Comparison of ENCODE assay signal across 31 cellular contexts in genomic region chr7:33157781-33158180, GRCh38. TPM values are rescaled to one million over a fixed set of nuclear protein-coding genes. Genes with fewer than 3 reads are reported as not detected.
DNase-seq lines count a peak whose midpoint lies in the region; ATAC-seq and TF ChIP-seq lines count a peak whose summit lies in the region.
"Had no signal": no experiment of that assay in that cellular context is flagged by ENCODE, and none has a peak within 500 bp of the region (broad histone marks: within the 10 kb centered on the region; RNA-seq: fewer than 3 reads in every experiment).

No MANE protein-coding gene starts in this region.

- no peaks in the 10 kb centered on the region for H3K27me3 Mint-ChIP-seq in type B pancreatic cell
- no peaks in the 10 kb centered on the region for H3K27me3 Mint-ChIP-seq in natural killer cell treated with Interleukin-12 subunit alpha and Interleukin-12 subunit beta and Interleukin-15 and Interleukin-18, amount 100 ng/mL, for 72 hours
- H3K27me3 Mint-ChIP-seq: activated CD8-positive, alpha-beta T cell treated with anti-CD3 and anti-CD28 coated beads for 36 hours; activated naive CD8-positive, alpha-beta T cell; CD8-positive, alpha-beta memory T cell; central memory CD8-positive, alpha-beta T cell; IgD-negative memory B cell had no signal

- no peak for DNase-seq in left ventricle myocardium inferior
- DNase-seq in Right ventricle myocardium superior, result no peak
- DNase-seq in brain microvascular endothelial cell, result peak; percentile 31
- peak; percentile 9 to 57 for DNase-seq in foreskin fibroblast
- DNase-seq in type B pancreatic cell (ENCODE audit: extremely low spot score, unreplicated experiment), result no peak
- DNase-seq in natural killer cell treated with Interleukin-12 subunit alpha and Interleukin-12 subunit beta and Interleukin-15 and Interleukin-18, amount 100 ng/mL, for 72 hours (ENCODE audit: low spot score), result no peak
- no peak for DNase-seq in NK-92 treated with Interleukin-12 subunit alpha and Interleukin-12 subunit beta, amount 100 ng/mL, for 24 hours (lab: John Stamatoyannopoulos, UW)
- no peak for DNase-seq in NCI-H524 treated with DMSO at 0.1 percent for 48 hours (lab: John Stamatoyannopoulos, UW)
- DNase-seq: activated CD4-positive, CD25-positive, alpha-beta regulatory T cell treated with anti-CD3 and anti-CD28 coated beads, Interleukin-2, amount 50 U/mL, for 72 hours; activated CD8-positive, alpha-beta T cell treated with anti-CD3 and anti-CD28 coated beads for 36 hours; aorta; BE2C; CD8-positive, alpha-beta memory T cell; DMS 273 treated with DMSO at 0.1 percent for 48 hours; dorsolateral prefrontal cortex; foreskin keratinocyte; hypothalamus; natural killer cell; NCI-H1092 treated with DMSO at 0.1 percent for 48 hours; NCI-H187 treated with DMSO at 0.1 percent for 48 hours; NCI-H526; SIG-M5; small intestine; stimulated activated CD4-positive, alpha-beta T cell treated with anti-CD3 and anti-CD28 coated beads, Interleukin-1b, Interleukin-23, amount 100 ng/mL, for 48 hours; stomach; transverse colon had no signal

- H3K9me3 Mint-ChIP-seq in type B pancreatic cell, result no peaks in the 10 kb centered on the region
- no peaks in the 10 kb centered on the region for H3K9me3 Mint-ChIP-seq in natural killer cell treated with Interleukin-12 subunit alpha and Interleukin-12 subunit beta and Interleukin-15 and Interleukin-18, amount 100 ng/mL, for 72 hours
- H3K9me3 Mint-ChIP-seq: activated CD8-positive, alpha-beta T cell treated with anti-CD3 and anti-CD28 coated beads for 36 hours; central memory CD8-positive, alpha-beta T cell; IgD-negative memory B cell; natural killer cell had no signal

- TF ChIP-seq CTCF in left ventricle myocardium inferior (IDR thresholded peaks at IDR 0.05; ENCODE audit: borderline replicate concordance) (no peak), brain microvascular endothelial cell (IDR thresholded peaks at IDR 0.05; ENCODE audit: low read depth, low read length, missing control alignments) (no peak), foreskin fibroblast (IDR thresholded peaks at IDR 0.05; ENCODE audit: low read depth, low read length) (no peak), type B pancreatic cell (conservative IDR thresholded peaks at IDR 0.05) (no peak)

- intact Hi-C loops in left ventricle myocardium inferior (cut with micrococcal nuclease), result no loop called here
- intact Hi-C loops in Right ventricle myocardium superior (cut with DNase I), result no loop called here

- H3K4me1 Mint-ChIP-seq in type B pancreatic cell (ENCODE audit: unreplicated experiment), result peaks cover 14% of the 10 kb centered on the region
- peaks cover 0 to 3% of the 10 kb centered on the region in 2 donors for H3K4me1 Mint-ChIP-seq in natural killer cell treated with Interleukin-12 subunit alpha and Interleukin-12 subunit beta and Interleukin-15 and Interleukin-18, amount 100 ng/mL, for 72 hours (ENCODE audit: low read depth in 2 of 2)
- H3K4me1 Mint-ChIP-seq: central memory CD8-positive, alpha-beta T cell; natural killer cell had no signal

- H3K9me3 ChIP-seq in left ventricle myocardium inferior (replicated peaks), result no peaks in the 10 kb centered on the region
- H3K9me3 ChIP-seq: A549, BE2C, stomach, transverse colon had no signal

- in situ Hi-C loops in brain microvascular endothelial cell (cut with HindIII; ENCODE audit: low pct_ligation_motif_present, low sequenced_read_pairs), result no loop called here

- peak overlapping the region; percentile 1 for H3K4me3 ChIP-seq in left ventricle myocardium inferior
- H3K4me3 ChIP-seq in brain microvascular endothelial cell (ENCODE audit: low read depth, low read length), result no peak overlapping the region
- H3K4me3 ChIP-seq in foreskin fibroblast (ENCODE audit: low read depth in 1 of 2, low read length in 2 of 2), result no peak overlapping the region
- H3K4me3 ChIP-seq: A549, dorsolateral prefrontal cortex, stomach, transverse colon had no signal

- ATAC-seq in Right ventricle myocardium superior (ENCODE audit: poor library complexity), result no peak
- ATAC-seq in natural killer cell treated with Interleukin-12 subunit alpha and Interleukin-12 subunit beta and Interleukin-15 and Interleukin-18, amount 100 ng/mL, for 72 hours, result no peak
- ATAC-seq: A549; activated CD8-positive, alpha-beta T cell treated with anti-CD3 and anti-CD28 coated beads for 36 hours; foreskin keratinocyte; left lobe of liver; natural killer cell had no signal

- H3K36me3 Mint-ChIP-seq in type B pancreatic cell, result peaks cover 23% of the 10 kb centered on the region
- no peaks in the 10 kb centered on the region for H3K36me3 Mint-ChIP-seq in natural killer cell treated with Interleukin-12 subunit alpha and Interleukin-12 subunit beta and Interleukin-15 and Interleukin-18, amount 100 ng/mL, for 72 hours
- H3K36me3 Mint-ChIP-seq: natural killer cell had no signal

- peaks cover 16% of the 10 kb centered on the region for H3K4me1 ChIP-seq in left ventricle myocardium inferior
- H3K4me1 ChIP-seq: A549, BE2C, foreskin keratinocyte, stomach, transverse colon had no signal

- peaks cover 5% of the 10 kb centered on the region for H3K36me3 ChIP-seq in left ventricle myocardium inferior
- H3K36me3 ChIP-seq in brain microvascular endothelial cell (replicated peaks), result no peaks in the 10 kb centered on the region
- H3K36me3 ChIP-seq: BE2C had no signal

- H3K27me3 ChIP-seq in left ventricle myocardium inferior (ENCODE audit: low read depth), result no peaks in the 10 kb centered on the region
- no peaks in the 10 kb centered on the region for H3K27me3 ChIP-seq in brain microvascular endothelial cell (replicated peaks)
- H3K27me3 ChIP-seq: BE2C, dorsolateral prefrontal cortex, foreskin keratinocyte, stomach, transverse colon had no signal

- H3K27ac ChIP-seq in left ventricle myocardium inferior (replicated peaks), result peak overlapping the region; percentile 65
- peak overlapping the region; percentile 12 for H3K27ac ChIP-seq in brain microvascular endothelial cell
- H3K27ac ChIP-seq: A549, foreskin keratinocyte, stomach, transverse colon had no signal

- H3K4me3 Mint-ChIP-seq in type B pancreatic cell, result no peak overlapping the region
- no peak overlapping the region for H3K4me3 Mint-ChIP-seq in natural killer cell treated with Interleukin-12 subunit alpha and Interleukin-12 subunit beta and Interleukin-15 and Interleukin-18, amount 100 ng/mL, for 72 hours
- H3K4me3 Mint-ChIP-seq: activated CD8-positive, alpha-beta T cell treated with anti-CD3 and anti-CD28 coated beads for 36 hours; activated naive CD8-positive, alpha-beta T cell; CD8-positive, alpha-beta memory T cell; central memory CD8-positive, alpha-beta T cell; natural killer cell had no signal

- peak overlapping the region; percentile 71 for H3K27ac Mint-ChIP-seq in type B pancreatic cell
- H3K27ac Mint-ChIP-seq in natural killer cell treated with Interleukin-12 subunit alpha and Interleukin-12 subunit beta and Interleukin-15 and Interleukin-18, amount 100 ng/mL, for 72 hours, result no peak overlapping the region
- H3K27ac Mint-ChIP-seq: activated CD8-positive, alpha-beta T cell treated with anti-CD3 and anti-CD28 coated beads for 36 hours; activated naive CD8-positive, alpha-beta T cell; IgD-negative memory B cell; natural killer cell had no signal

RNA-seq across cellular contexts. Expression of gene BBS9, which starts 28.4 kb away (rescaled TPM):
- 13.7 TPM for total RNA-seq in left ventricle myocardium inferior
- total RNA-seq in Right ventricle myocardium superior, result 8.7 TPM
- 13.0 and 19.7 TPM in 2 replicates for total RNA-seq in type B pancreatic cell (ENCODE audit: low replicate concordance)
- total RNA-seq in natural killer cell treated with Interleukin-12 subunit alpha and Interleukin-12 subunit beta and Interleukin-15 and Interleukin-18, amount 100 ng/mL, for 72 hours, result 10 to 100 TPM; 16.6 to 17.8 TPM

RNA-seq across cellular contexts. Expression of gene RP9, which starts 48.6 kb away (rescaled TPM):
- 20.2 TPM for total RNA-seq in left ventricle myocardium inferior
- total RNA-seq in Right ventricle myocardium superior, result 20.1 TPM
- total RNA-seq in type B pancreatic cell (ENCODE audit: low replicate concordance), result 17.4 and 21.2 TPM in 2 replicates
- total RNA-seq in natural killer cell treated with Interleukin-12 subunit alpha and Interleukin-12 subunit beta and Interleukin-15 and Interleukin-18, amount 100 ng/mL, for 72 hours, result 10 to 100 TPM; 16.2 to 22.0 TPM

Comparison
In these comparisons a context has a peak if more than half of its experiments do, and no peak if none do; other contexts are left out.
1. DNase-seq: peak in brain microvascular endothelial cell (single experiment) and foreskin fibroblast (2 of 2); none in left ventricle myocardium inferior (single experiment), Right ventricle myocardium superior (single experiment), type B pancreatic cell (single experiment), natural killer cell treated with Interleukin-12 subunit alpha and Interleukin-12 subunit beta and Interleukin-15 and Interleukin-18, amount 100 ng/mL, for 72 hours (single experiment), NK-92 treated with Interleukin-12 subunit alpha and Interleukin-12 subunit beta, amount 100 ng/mL, for 24 hours (single experiment) and NCI-H524 treated with DMSO at 0.1 percent for 48 hours (single experiment).